Comparison of ENCODE assay signal across 12 cellular contexts in the genomic region with DNA sequence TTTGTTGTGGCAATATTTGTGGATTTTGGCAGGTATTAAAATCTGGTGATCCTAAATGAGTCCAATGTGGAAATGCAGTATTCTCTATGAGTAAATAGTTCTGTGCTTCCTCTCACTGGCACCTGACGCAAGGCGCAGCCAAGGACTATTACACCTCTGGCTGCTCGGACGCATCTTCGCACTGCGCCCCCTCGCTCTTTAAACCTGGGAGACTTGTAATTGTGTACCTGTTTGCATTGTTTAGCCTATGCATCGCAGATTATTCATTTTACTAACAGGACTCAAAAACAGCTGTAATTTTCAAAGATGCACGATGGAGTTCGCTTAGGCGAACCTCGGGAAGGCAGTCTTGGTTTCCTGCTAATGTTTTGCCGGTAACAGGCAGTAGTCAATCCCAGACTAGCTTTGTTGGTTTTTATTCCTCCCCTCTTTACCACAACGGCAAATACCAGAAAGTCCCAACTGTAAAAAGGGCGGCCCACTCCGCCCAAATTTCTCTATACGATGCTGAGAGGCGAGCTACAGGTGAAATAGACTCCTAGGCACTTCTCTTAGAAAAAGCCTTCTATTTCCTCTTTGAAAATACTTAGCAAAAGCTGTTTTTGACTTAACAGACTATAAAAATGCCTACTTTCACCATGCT.
DNase-seq lines count a peak whose midpoint lies in the region; FAIRE-seq and TF ChIP-seq lines count a peak whose summit lies in the region.
"Had no signal": no experiment of that assay in that cellular context is flagged by ENCODE, and none has a peak within 500 bp of the region (broad histone marks: within the 10 kb centered on the region; RNA-seq: fewer than 3 reads in every experiment).

No MANE protein-coding gene starts in this region.

- FAIRE-seq in astrocyte (lab: Jason Lieb, UNC), result no peak
- FAIRE-seq: colon had no signal

- H3K79me2 ChIP-seq in DOHH2 (ENCODE audit: control insufficient read depth, low read length), result peaks cover 49% of the 10 kb centered on the region
- H3K79me2 ChIP-seq in OCI-LY3 (ENCODE audit: low read length), result no peaks in the 10 kb centered on the region
- H3K79me2 ChIP-seq in astrocyte (ENCODE audit: insufficient read depth, low read length), result peaks cover under 1% of the 10 kb centered on the region
- peaks cover 23% of the 10 kb centered on the region for H3K79me2 ChIP-seq in osteoblast (ENCODE audit: insufficient read depth, low read length)

- peaks cover 18% of the 10 kb centered on the region for H3F3A ChIP-seq in DOHH2 (ENCODE audit: control insufficient read depth, insufficient read depth)

- H4K20me1 ChIP-seq in DOHH2 (ENCODE audit: control insufficient read depth, insufficient read depth, low read depth, low read length) (peaks cover 4% of the 10 kb centered on the region; the same call in 1 of the 2 replicates), OCI-LY3 (ENCODE audit: insufficient read depth, low read length) (no peaks in the 10 kb centered on the region), astrocyte (ENCODE audit: insufficient read depth, low read length) (peaks cover 17% of the 10 kb centered on the region), osteoblast (ENCODE audit: insufficient read depth, low read length) (no peaks in the 10 kb centered on the region)

- peak overlapping the region; percentile 67 for H3K4me3 Mint-ChIP-seq in astrocyte (ENCODE audit: unreplicated experiment)
- peak overlapping the region; percentile 76 for H3K4me3 Mint-ChIP-seq in nephron progenitor cell

- H3K27ac Mint-ChIP-seq in astrocyte (ENCODE audit: unreplicated experiment) (peak overlapping the region; percentile 88), nephron progenitor cell (no peak overlapping the region)

- DNase-seq in astrocyte (ENCODE audit: low read depth) (no peak), nephron progenitor cell (peak; percentile 21), osteoblast (ENCODE audit: insufficient read length, low spot score, missing footprints) (no peak), 8988T (no peak), dermis blood vessel endothelial cell (no peak), GM19240 (ENCODE audit: insufficient read length, low spot score) (no peak)
- DNase-seq: NCI-H510A had no signal

- peak overlapping the region; percentile 87 for H3K4me3 ChIP-seq in DOHH2 (ENCODE audit: low read length)
- peak overlapping the region; percentile 85 for H3K4me3 ChIP-seq in OCI-LY3 (ENCODE audit: low read length)
- no peak overlapping the region for H3K4me3 ChIP-seq in astrocyte (ENCODE audit: insufficient read depth, low read depth, low read length)
- H3K4me3 ChIP-seq in osteoblast (ENCODE audit: insufficient read depth, low read length), result no peak overlapping the region

- no peaks in the 10 kb centered on the region for H3K9me2 ChIP-seq in DOHH2 (replicated peaks; ENCODE audit: control insufficient read depth, low read length)

- H2AFZ ChIP-seq in OCI-LY3 (ENCODE audit: low read depth, low read length), result no peak overlapping the region
- H2AFZ ChIP-seq in astrocyte (ENCODE audit: low read depth, low read length), result no peak overlapping the region
- no peak overlapping the region for H2AFZ ChIP-seq in osteoblast (ENCODE audit: low read length)

- H3K27me3 ChIP-seq in DOHH2 (ENCODE audit: control insufficient read depth, low read length) (peaks cover 15% of the 10 kb centered on the region), OCI-LY3 (ENCODE audit: low read depth, low read length) (peaks cover 22% of the 10 kb centered on the region), astrocyte (ENCODE audit: insufficient read depth, low read length) (peaks cover 56% of the 10 kb centered on the region), osteoblast (ENCODE audit: insufficient read depth, low read length) (no peaks in the 10 kb centered on the region)

- peak overlapping the region; percentile 96 for H3K4me2 ChIP-seq in DOHH2 (ENCODE audit: low read length)
- peak overlapping the region; percentile 97 for H3K4me2 ChIP-seq in OCI-LY3 (ENCODE audit: low read length)
- H3K4me2 ChIP-seq in astrocyte (ENCODE audit: low read length), result no peak overlapping the region
- no peak overlapping the region for H3K4me2 ChIP-seq in osteoblast (ENCODE audit: insufficient read depth, low read length)
- H3K4me2 ChIP-seq: KMS-11 had no signal

- H3K36me3 Mint-ChIP-seq in astrocyte (ENCODE audit: low read depth, unreplicated experiment) (peaks cover 7% of the 10 kb centered on the region), nephron progenitor cell (ENCODE audit: low read depth) (no peaks in the 10 kb centered on the region)

- TF ChIP-seq CTCF in DOHH2 (IDR thresholded peaks at IDR 0.05; ENCODE audit: low read depth, low read length, poor library complexity, severe bottlenecking) (no peak), OCI-LY3 (IDR thresholded peaks at IDR 0.05; ENCODE audit: low read depth, low read length) (peak; percentile 40), astrocyte (IDR thresholded peaks at IDR 0.05; ENCODE audit: insufficient read depth, low read depth, low read length) (no peak), nephron progenitor cell (IDR thresholded peaks at IDR 0.05) (no peak), osteoblast (IDR thresholded peaks at IDR 0.05; ENCODE audit: extremely low read depth, low read depth, low read length) (no peak)

- peaks cover 13% of the 10 kb centered on the region for H3K36me3 ChIP-seq in DOHH2 (ENCODE audit: control insufficient read depth, low read length)
- H3K36me3 ChIP-seq in OCI-LY3 (replicated peaks; ENCODE audit: low read depth, low read length), result no peaks in the 10 kb centered on the region
- no peaks in the 10 kb centered on the region for H3K36me3 ChIP-seq in astrocyte (ENCODE audit: insufficient read depth, low read length)
- H3K36me3 ChIP-seq in osteoblast (ENCODE audit: insufficient read depth, low read length), result no peaks in the 10 kb centered on the region
- H3K36me3 ChIP-seq: thoracic aorta had no signal

- peak overlapping the region; percentile 78 for H3K27ac ChIP-seq in DOHH2 (ENCODE audit: low read depth, low read length)
- peak overlapping the region; percentile 78 for H3K27ac ChIP-seq in OCI-LY3 (ENCODE audit: low read length)
- H3K27ac ChIP-seq in astrocyte (ENCODE audit: low read depth, low read length), result no peak overlapping the region
- H3K27ac ChIP-seq in osteoblast (ENCODE audit: low read depth, low read length), result no peak overlapping the region
- H3K27ac ChIP-seq: KMS-11, thoracic aorta had no signal

- H3K4me1 Mint-ChIP-seq in astrocyte (ENCODE audit: low read depth, unreplicated experiment) (peaks cover 18% of the 10 kb centered on the region), nephron progenitor cell (peaks cover 66% of the 10 kb centered on the region)

- H3K27me3 Mint-ChIP-seq in astrocyte (ENCODE audit: low read depth, unreplicated experiment) (peaks cover 46% of the 10 kb centered on the region), nephron progenitor cell (ENCODE audit: low read depth, poor library complexity) (peaks cover 80% of the 10 kb centered on the region)

- H3K9ac ChIP-seq in OCI-LY3 (ENCODE audit: low read length), result peak overlapping the region; percentile 86
- H3K9ac ChIP-seq in astrocyte (ENCODE audit: low read length), result no peak overlapping the region
- H3K9ac ChIP-seq: KMS-11 had no signal

- H3K9me3 ChIP-seq in DOHH2 (ENCODE audit: control insufficient read depth, insufficient read depth, low read length) (no peaks in the 10 kb centered on the region), OCI-LY3 (ENCODE audit: insufficient read depth, low read length) (no peaks in the 10 kb centered on the region), astrocyte (ENCODE audit: insufficient read depth, low read depth, low read length) (peaks cover 6% of the 10 kb centered on the region), osteoblast (ENCODE audit: low read depth, low read length) (no peaks in the 10 kb centered on the region)
- H3K9me3 ChIP-seq: thoracic aorta had no signal

- H3K4me1 ChIP-seq in DOHH2 (ENCODE audit: control insufficient read depth, low read length), result peaks cover 58% of the 10 kb centered on the region
- peaks cover 55% of the 10 kb centered on the region for H3K4me1 ChIP-seq in OCI-LY3 (ENCODE audit: low read length)
- peaks cover 36% of the 10 kb centered on the region for H3K4me1 ChIP-seq in astrocyte (ENCODE audit: insufficient read depth, low read length)
- peaks cover 20% of the 10 kb centered on the region for H3K4me1 ChIP-seq in osteoblast (ENCODE audit: insufficient read depth, low read length)

- H3K9me3 Mint-ChIP-seq in astrocyte (ENCODE audit: unreplicated experiment) (peaks cover 27% of the 10 kb centered on the region), nephron progenitor cell (no peaks in the 10 kb centered on the region)

Comparison
In these comparisons a context has a peak if more than half of its experiments do, and no peak if none do; other contexts are left out.
1. H3K27ac ChIP-seq: peak in DOHH2 (single experiment) and OCI-LY3 (single experiment); none in astrocyte (single experiment) and osteoblast (single experiment).
2. H3K4me2 ChIP-seq: peak in DOHH2 (single experiment) and OCI-LY3 (single experiment); none in astrocyte (single experiment) and osteoblast (single experiment).
3. H3K4me3 ChIP-seq: peak in DOHH2 (single experiment) and OCI-LY3 (single experiment); none in astrocyte (single experiment) and osteoblast (single experiment).